Comparison of ENCODE assay signal across 16 cellular contexts in the genomic region with DNA sequence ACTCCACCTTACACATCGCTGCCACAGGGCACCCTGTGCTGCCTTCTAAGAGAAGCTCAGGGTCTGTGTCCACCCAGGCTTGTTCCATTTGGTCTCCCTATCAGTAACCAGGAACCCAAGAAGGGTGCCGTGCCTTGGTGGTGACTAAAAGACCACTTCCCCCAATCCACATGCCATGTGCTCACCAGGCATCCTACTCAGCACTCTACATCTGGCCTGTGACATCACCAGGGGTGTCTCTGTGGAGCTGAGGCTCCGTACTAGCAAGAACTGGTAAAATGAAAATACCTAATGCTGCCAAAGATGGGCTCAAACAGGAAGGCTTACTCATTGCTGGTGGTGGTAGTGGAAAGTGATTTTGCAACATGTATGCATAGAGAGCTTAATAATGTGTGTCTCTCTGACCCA. TPM values are rescaled to one million over a fixed set of nuclear protein-coding genes. Genes with fewer than 3 reads are reported as not detected.
DNase-seq lines count a peak whose midpoint lies in the region; ATAC-seq, FAIRE-seq and TF ChIP-seq lines count a peak whose summit lies in the region.
"Had no signal": no experiment of that assay in that cellular context is flagged by ENCODE, and none has a peak within 500 bp of the region (broad histone marks: within the 10 kb centered on the region; RNA-seq: fewer than 3 reads in every experiment).

No MANE protein-coding gene starts in this region.

- no peak overlapping the region for H4K5ac ChIP-seq in IMR-90 (ENCODE audit: low read depth, low read length)

- H3K36me3 ChIP-seq in IMR-90 (ENCODE audit: control insufficient read depth, insufficient read depth, low read length) (no peaks in the 10 kb centered on the region), mesenchymal stem cell (ENCODE audit: control insufficient read depth in 1 of 2, insufficient read depth in 2 of 2, low read depth in 1 of 2, low read length in 2 of 2) (no peaks in the 10 kb centered on the region), Peyer's patch (no peaks in the 10 kb centered on the region), HepG2 (replicated peaks in 1 of 2; ENCODE audit: control insufficient read depth in 1 of 2, insufficient read depth in 2 of 2, low read length in 2 of 2) (no peaks in the 10 kb centered on the region)
- H3K36me3 ChIP-seq: neutrophil, tibial artery had no signal

- H3K27ac Mint-ChIP-seq in activated T-helper 17 cell treated with anti-CD3 and anti-CD28 coated beads, Interleukin-2, amount 50 U/mL, for 72 hours, result no peak overlapping the region
- H3K27ac Mint-ChIP-seq: endodermal cell had no signal

- no peaks in the 10 kb centered on the region for H3K79me1 ChIP-seq in IMR-90 (ENCODE audit: low read depth in 1 of 2, low read length in 2 of 2)
- H3K79me1 ChIP-seq in mesenchymal stem cell (replicated peaks; ENCODE audit: low read length, poor library complexity, severe bottlenecking), result no peaks in the 10 kb centered on the region

- CTCF ChIA-PET in IMR-90 (lab: Yijun Ruan, JAX), result interaction anchor here (0.7 kb wide), 1 partner anchor 85 kb away, joined by 3 read pairs; no protein-coding TSS in a partner anchor
- CTCF ChIA-PET in HepG2 (lab: Yijun Ruan, JAX; ENCODE audit: low intra/inter-chr PET ratio, low total read pairs), result no interaction called here

- intact Hi-C loops in IMR-90 (cut with micrococcal nuclease) (no loop called here), HepG2 (cut with micrococcal nuclease; ENCODE audit: unreplicated experiment) (no loop called here)

- H3K9me3 ChIP-seq in IMR-90 (ENCODE audit: control insufficient read depth, insufficient read depth, low read length) (no peaks in the 10 kb centered on the region), mesenchymal stem cell (ENCODE audit: control insufficient read depth, low read length) (no peaks in the 10 kb centered on the region), Peyer's patch (no peaks in the 10 kb centered on the region), HepG2 (ENCODE audit: low read length) (no peaks in the 10 kb centered on the region)
- H3K9me3 ChIP-seq: neutrophil, tibial artery had no signal

- no peak for TF ChIP-seq RAD21 in IMR-90 (IDR thresholded peaks at IDR 0.05; ENCODE audit: low read length)
- no peak for TF ChIP-seq RAD21 in HepG2 (CRISPR knock-in tag; IDR thresholded peaks at IDR 0.05)

- TF ChIP-seq POLR2A in IMR-90 (IDR thresholded peaks at IDR 0.05; ENCODE audit: low read depth, low read length) (no peak), Peyer's patch (IDR thresholded peaks at IDR 0.05) (no peak), HepG2 (IDR thresholded peaks at IDR 0.05; ENCODE audit: insufficient read depth in 1 of 2, low read depth in 2 of 2, low read length in 2 of 2) (no peak)

- H3K14ac ChIP-seq in IMR-90 (replicated peaks; ENCODE audit: low read depth, low read length) (no peak overlapping the region), mesenchymal stem cell (ENCODE audit: low read length in 2 of 2) (peak overlapping the region in 1 of 2 experiments; percentile 19)

- H3K27me3 ChIP-seq in IMR-90 (ENCODE audit: control insufficient read depth, insufficient read depth, low read length) (peaks cover 41% of the 10 kb centered on the region), mesenchymal stem cell (ENCODE audit: control insufficient read depth in 1 of 2, insufficient read depth in 1 of 2, low read length in 2 of 2) (no peaks in the 10 kb centered on the region), Peyer's patch (no peaks in the 10 kb centered on the region), HepG2 (ENCODE audit: control insufficient read depth in 1 of 2, insufficient read depth in 2 of 2, low read length in 2 of 2) (peaks cover 5 to 19% of the 10 kb centered on the region in 2 experiments; a peak in 2 of 5 replicates)
- H3K27me3 ChIP-seq: neutrophil had no signal

- no peak overlapping the region for H3K4me3 Mint-ChIP-seq in activated T-helper 17 cell treated with anti-CD3 and anti-CD28 coated beads, Interleukin-2, amount 50 U/mL, for 72 hours
- H3K4me3 Mint-ChIP-seq: endodermal cell had no signal

- no CpG with 5 or more reads among the region's 3 CpGs for WGBS in IMR-90 (ENCODE audit: extremely low coverage in 2 of 2, insufficient read length in 1 of 2), 2 experiments
- 65% methylated on average over 3 of the region's 3 CpGs for WGBS in mesenchymal stem cell
- WGBS in HepG2 (ENCODE audit: low lambda C conversion rate), result 0% methylated on average over 3 of the region's 3 CpGs

- H2AFZ ChIP-seq in IMR-90 (replicated peaks; ENCODE audit: low read length, poor library complexity) (no peak overlapping the region), mesenchymal stem cell (ENCODE audit: low read depth, low read length) (no peak overlapping the region), HepG2 (ENCODE audit: low read length) (no peak overlapping the region)

- H3K9ac ChIP-seq in IMR-90 (ENCODE audit: low read depth, low read length), result no peak overlapping the region
- H3K9ac ChIP-seq in mesenchymal stem cell (ENCODE audit: low read length), result peak overlapping the region; percentile 18
- no peak overlapping the region for H3K9ac ChIP-seq in HepG2 (ENCODE audit: insufficient read depth, low read depth, low read length)

- no peak for FAIRE-seq in HepG2 (lab: Jason Lieb, UNC)
- FAIRE-seq: D721Med, keratinocyte had no signal

- H3K18ac ChIP-seq in IMR-90 (ENCODE audit: low read depth, low read length) (no peak overlapping the region), mesenchymal stem cell (ENCODE audit: low read depth in 1 of 2, low read length in 2 of 2) (no peak overlapping the region)

- no peak for ATAC-seq in IMR-90 (ENCODE audit: low read depth)
- peak; percentile 82 for ATAC-seq in activated T-helper 17 cell treated with anti-CD3 and anti-CD28 coated beads, Interleukin-2, amount 50 U/mL, for 72 hours (replicated peaks)
- ATAC-seq in HepG2, result no peak

- H4K20me1 ChIP-seq in IMR-90 (ENCODE audit: insufficient read depth, low read length), result no peaks in the 10 kb centered on the region; the same call in 1 of the 2 replicates
- H4K20me1 ChIP-seq in HepG2 (ENCODE audit: insufficient read depth, low read length), result no peaks in the 10 kb centered on the region

- BruUV-seq in IMR-90 (replicated peaks; lab: Mats Ljungman, UMichigan), result no TSS peak
- no TSS peak for BruUV-seq in HepG2 (replicated peaks; lab: Mats Ljungman, UMichigan)

- peak; percentile 80 for DNase-seq in CD1c-positive myeloid dendritic cell (ENCODE audit: extremely low spot score)
- DNase-seq in IMR-90, result peak; percentile 15
- DNase-seq in mesenchymal stem cell, result no peak
- no peak for DNase-seq in germinal center (ENCODE audit: low spot score)
- DNase-seq in Peyer's patch, result no peak
- no peak for DNase-seq in HepG2 (ENCODE audit: low spot score)
- no peak for DNase-seq in NCI-H1930 (lab: John Stamatoyannopoulos, UW)
- DNase-seq: activated naive CD4-positive, alpha-beta T cell treated with Interleukin-2 at 50 U/mL for 16 hours; MM.1S; stimulated activated CD4-positive, alpha-beta T cell treated with anti-CD3 and anti-CD28 coated beads, Interleukin-4, amount 100 ng/mL, for 24 hours; tibial artery had no signal

- H2BK20ac ChIP-seq in IMR-90 (ENCODE audit: low read depth, low read length), result no peak overlapping the region

- in situ Hi-C loops in IMR-90 (cut with MboI; ENCODE audit: low sequenced_read_pairs) (no loop called here), HepG2 (cut with HindIII; ENCODE audit: extremely low pct_ligation_motif_present, low pct_unique_long_range_greater_than_20kb) (no loop called here)

- H2AK5ac ChIP-seq in IMR-90 (ENCODE audit: low read depth, low read length) (no peak overlapping the region), mesenchymal stem cell (ENCODE audit: low read length, severe bottlenecking) (no peak overlapping the region)

- H4K91ac ChIP-seq in IMR-90 (ENCODE audit: insufficient read depth, low read depth, low read length) (no peak overlapping the region), mesenchymal stem cell (ENCODE audit: low read length) (no peak overlapping the region)

- H3K36me3 Mint-ChIP-seq in activated T-helper 17 cell treated with anti-CD3 and anti-CD28 coated beads, Interleukin-2, amount 50 U/mL, for 72 hours (ENCODE audit: low read depth), result no peaks in the 10 kb centered on the region

- H3K4me2 ChIP-seq in IMR-90 (ENCODE audit: low read depth, low read length) (no peak overlapping the region), mesenchymal stem cell (ENCODE audit: low read length, poor library complexity, severe bottlenecking) (no peak overlapping the region), HepG2 (ENCODE audit: low read depth, low read length) (no peak overlapping the region)

- TF ChIP-seq EP300 in HepG2 (IDR thresholded peaks at IDR 0.05; ENCODE audit: low read depth in 2 of 2, low read length in 2 of 2), result no peak
- TF ChIP-seq EP300 in HepG2 (CRISPR knock-in tag; IDR thresholded peaks at IDR 0.05; ENCODE audit: borderline replicate concordance), result no peak

- POLR2A ChIA-PET in IMR-90 (lab: Charles Lee; ENCODE audit: unreplicated experiment), result no interaction called here
- POLR2A ChIA-PET in HepG2 (lab: Yijun Ruan, JAX), result no interaction called here

- no peak overlapping the region for H3K56ac ChIP-seq in IMR-90 (ENCODE audit: extremely low read depth, insufficient read depth, low read length)

- no peaks in the 10 kb centered on the region for H3K9me3 Mint-ChIP-seq in activated T-helper 17 cell treated with anti-CD3 and anti-CD28 coated beads, Interleukin-2, amount 50 U/mL, for 72 hours
- H3K9me3 Mint-ChIP-seq: endodermal cell had no signal

- no peaks in the 10 kb centered on the region for H3K79me2 ChIP-seq in HepG2 (ENCODE audit: insufficient read depth, low read length)

- no peaks in the 10 kb centered on the region for H3K9me1 ChIP-seq in IMR-90 (ENCODE audit: insufficient read depth, low read length)

- H3K4me3 ChIP-seq in IMR-90 (ENCODE audit: insufficient read depth, low read depth, low read length), result no peak overlapping the region
- no peak overlapping the region for H3K4me3 ChIP-seq in mesenchymal stem cell (ENCODE audit: insufficient read depth in 1 of 2, low read depth in 1 of 2, low read length in 2 of 2)
- no peak overlapping the region for H3K4me3 ChIP-seq in Peyer's patch
- H3K4me3 ChIP-seq in HepG2 (replicated peaks in 1 of 3; ENCODE audit: insufficient read depth in 1 of 3, low read depth in 2 of 3, low read length in 3 of 3), result no peak overlapping the region
- H3K4me3 ChIP-seq: tibial artery had no signal

- no peak overlapping the region for H2AK9ac ChIP-seq in IMR-90 (replicated peaks; ENCODE audit: low read depth, low read length, poor library complexity)

- peaks cover under 1% of the 10 kb centered on the region for H3K4me1 Mint-ChIP-seq in activated T-helper 17 cell treated with anti-CD3 and anti-CD28 coated beads, Interleukin-2, amount 50 U/mL, for 72 hours
- H3K4me1 Mint-ChIP-seq: endodermal cell had no signal

- no peaks in the 10 kb centered on the region for H3K4me1 ChIP-seq in IMR-90 (ENCODE audit: control insufficient read depth, insufficient read depth, low read length)
- no peaks in the 10 kb centered on the region for H3K4me1 ChIP-seq in mesenchymal stem cell (ENCODE audit: control insufficient read depth, insufficient read depth, low read depth, low read length)
- H3K4me1 ChIP-seq in Peyer's patch, result no peaks in the 10 kb centered on the region
- H3K4me1 ChIP-seq in HepG2 (ENCODE audit: insufficient read depth, low read length), result no peaks in the 10 kb centered on the region
- H3K4me1 ChIP-seq: tibial artery had no signal

- TF ChIP-seq CTCF in IMR-90 (conservative IDR thresholded peaks at IDR 0.05; ENCODE audit: low read depth, low read length), result no peak
- TF ChIP-seq CTCF in Peyer's patch (IDR thresholded peaks at IDR 0.05), result no peak
- no peak for TF ChIP-seq CTCF in HepG2 (CRISPR knock-in tag; IDR thresholded peaks at IDR 0.05)

- dilution Hi-C loops in IMR-90 (cut with HindIII; ENCODE audit: low sequenced_read_pairs, unreplicated experiment), result no loop called here

- peaks cover 5% of the 10 kb centered on the region for H3K27me3 Mint-ChIP-seq in activated T-helper 17 cell treated with anti-CD3 and anti-CD28 coated beads, Interleukin-2, amount 50 U/mL, for 72 hours

- H2BK5ac ChIP-seq in IMR-90 (ENCODE audit: low read depth, low read length, poor library complexity, severe bottlenecking), result no peak overlapping the region
- H2BK5ac ChIP-seq in mesenchymal stem cell (ENCODE audit: low read depth, low read length, poor library complexity, severe bottlenecking), result no peak overlapping the region

- H4K8ac ChIP-seq in IMR-90 (ENCODE audit: low read depth in 2 of 2, low read length in 2 of 2) (no peak overlapping the region), mesenchymal stem cell (ENCODE audit: low read length) (no peak overlapping the region)

- no peak overlapping the region for H2BK12ac ChIP-seq in mesenchymal stem cell (ENCODE audit: low read length in 2 of 2)

- H3K4ac ChIP-seq in IMR-90 (ENCODE audit: low read depth, low read length), result no peak overlapping the region
- H3K4ac ChIP-seq in mesenchymal stem cell (ENCODE audit: low read depth in 1 of 2, low read length in 2 of 2), result no peak overlapping the region

- H2BK15ac ChIP-seq in IMR-90 (ENCODE audit: low read depth, low read length) (no peak overlapping the region), mesenchymal stem cell (ENCODE audit: low read depth, poor library complexity, severe bottlenecking) (no peak overlapping the region)

- no peak overlapping the region for H2BK120ac ChIP-seq in IMR-90 (ENCODE audit: low read depth, low read length)
- H2BK120ac ChIP-seq in mesenchymal stem cell (ENCODE audit: low read depth, low read length), result no peak overlapping the region

- H3K27ac ChIP-seq in IMR-90 (ENCODE audit: insufficient read depth, low read length) (no peak overlapping the region), mesenchymal stem cell (ENCODE audit: low read length, poor library complexity, severe bottlenecking) (no peak overlapping the region), Peyer's patch (no peak overlapping the region), HepG2 (ENCODE audit: extremely low read length, insufficient read depth, low read length) (no peak overlapping the region)
- H3K27ac ChIP-seq: neutrophil, tibial artery had no signal

- H3K23ac ChIP-seq in IMR-90 (ENCODE audit: low read depth, low read length) (no peak overlapping the region), mesenchymal stem cell (ENCODE audit: low read length in 2 of 2) (no peak overlapping the region)

RNA-seq across cellular contexts. Expression of gene C10orf71, which starts 19.0 kb away (rescaled TPM):
- total RNA-seq in IMR-90 (2012; rRNA removed) (not detected in 2 replicates), Peyer's patch (not detected), HepG2 (2016; rRNA removed; fragmentation: Illumina TruSeq; extraction: Trizol) (not detected in 2 replicates)
- polyA plus RNA-seq in IMR-90 (2012; rRNA removed) (not detected in 2 replicates), HepG2 (2011; rRNA removed) (not detected in 2 replicates)
- not detected in 2 replicates for polyA plus RNA-seq in IMR-90 (2012; cell fraction: cytosol; rRNA removed)
- not detected in 2 replicates for polyA plus RNA-seq in IMR-90 (2012; cell fraction: nucleus; rRNA removed; ENCODE audit: low replicate concordance)
- total RNA-seq in activated T-helper 17 cell treated with anti-CD3 and anti-CD28 coated beads, Interleukin-2, amount 50 U/mL, for 72 hours, result not detected
- not detected for polyA plus RNA-seq in mesenchymal stem cell (2013, experiment 1 of 2)
- not detected for polyA plus RNA-seq in mesenchymal stem cell (2013, experiment 2 of 2)
- total RNA-seq in HepG2 (2016; cell fraction: cytosol; rRNA removed; fragmentation: Illumina TruSeq; extraction: Trizol; ENCODE audit: low read depth), result not detected in 2 replicates
- total RNA-seq in HepG2 (2016; cell fraction: insoluble cytoplasmic fraction; rRNA removed; fragmentation: Illumina TruSeq; extraction: Trizol), result not detected in 2 replicates
- not detected in 2 replicates for total RNA-seq in HepG2 (2016; cell fraction: membrane; rRNA removed; fragmentation: Illumina TruSeq; extraction: Trizol)
- not detected in 2 replicates for total RNA-seq in HepG2 (2016; cell fraction: nucleus; rRNA removed; fragmentation: Illumina TruSeq; extraction: Trizol)
- not detected in 2 replicates for polyA plus RNA-seq in HepG2 (2011; cell fraction: cytosol; rRNA removed)
- polyA plus RNA-seq in HepG2 (2011; cell fraction: nucleus; rRNA removed), result not detected in 2 replicates
- polyA plus RNA-seq in HepG2 (2012), result not detected in 2 replicates
- polyA plus RNA-seq in HepG2 (2016; cell fraction: cytosol; fragmentation: Illumina TruSeq; extraction: Trizol; ENCODE audit: low read depth), result not detected in 2 replicates
- polyA plus RNA-seq in HepG2 (2016; cell fraction: insoluble cytoplasmic fraction; fragmentation: Illumina TruSeq; extraction: Trizol; ENCODE audit: low read depth), result not detected in 2 replicates
- not detected in 2 replicates for polyA plus RNA-seq in HepG2 (2016; cell fraction: membrane; fragmentation: Illumina TruSeq; extraction: Trizol; ENCODE audit: low read depth)
- not detected in 2 replicates for polyA plus RNA-seq in HepG2 (2016; cell fraction: nucleus; fragmentation: Illumina TruSeq; extraction: Trizol; ENCODE audit: insufficient read depth, low read depth)
- not detected in 2 replicates for polyA minus RNA-seq in HepG2 (2011; rRNA and poly(A)+ RNA removed; ENCODE audit: low replicate concordance)
- polyA minus RNA-seq in HepG2 (2011; cell fraction: cytosol; rRNA and poly(A)+ RNA removed), result not detected in 2 replicates
- not detected in 2 replicates for polyA minus RNA-seq in HepG2 (2011; cell fraction: nucleus; rRNA and poly(A)+ RNA removed)
- polyA plus RNA-seq: keratinocyte had no signal

Comparison
In these comparisons a context has a peak if more than half of its experiments do, and no peak if none do; other contexts are left out.
1. DNase-seq: peak in CD1c-positive myeloid dendritic cell (single experiment) and IMR-90 (single experiment); none in mesenchymal stem cell (single experiment), germinal center (single experiment), Peyer's patch (0 of 3), HepG2 (single experiment) and NCI-H1930 (0 of 2).